ENCODE assay signal across 13 cellular contexts in the genomic region with DNA sequence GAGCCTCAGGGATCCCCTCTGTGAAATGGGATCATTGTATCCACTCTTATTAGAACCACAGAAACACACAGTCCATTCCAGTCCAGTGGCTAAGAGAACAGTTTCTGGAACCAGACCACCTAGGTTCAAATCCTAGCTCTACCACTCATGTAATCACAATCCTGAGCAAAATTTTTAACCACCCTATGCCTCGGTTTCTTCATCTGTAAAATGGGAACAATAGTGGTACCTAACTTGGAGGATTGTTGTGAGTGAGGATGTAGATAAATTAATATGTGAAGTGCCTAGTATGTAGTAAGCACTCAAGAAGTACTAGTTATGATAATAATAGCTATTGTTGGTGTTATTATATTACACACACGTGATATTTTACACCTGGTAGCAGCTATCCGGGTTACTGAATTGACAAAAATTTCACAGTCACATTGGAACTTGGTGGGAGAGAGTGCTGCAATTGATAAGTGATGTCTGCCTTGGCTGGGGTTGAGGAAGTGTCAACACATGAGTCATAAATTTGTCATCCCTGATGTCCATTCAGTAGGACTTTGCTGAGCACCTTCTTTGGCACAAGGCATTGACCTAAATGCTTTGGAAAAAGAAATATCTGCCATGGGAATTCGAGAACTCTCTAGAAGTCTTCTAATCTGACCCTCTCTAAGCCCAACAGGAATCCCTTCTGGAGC.
DNase-seq lines count a peak whose midpoint lies in the region; ATAC-seq and TF ChIP-seq lines count a peak whose summit lies in the region.
"Had no signal": no experiment of that assay in that cellular context is flagged by ENCODE, and none has a peak within 500 bp of the region (broad histone marks: within the 10 kb centered on the region; RNA-seq: fewer than 3 reads in every experiment).

No MANE protein-coding gene starts in this region.

- in situ Hi-C loops in astrocyte of the spinal cord (cut with HindIII; ENCODE audit: low sequenced_read_pairs), result no loop called here

- H3K27ac ChIP-seq in GM23338 (ENCODE audit: low read depth) (no peak overlapping the region), upper lobe of left lung (no peak overlapping the region)

- H3K27me3 ChIP-seq in GM23338 (ENCODE audit: insufficient read depth) (no peaks in the 10 kb centered on the region), upper lobe of left lung (no peaks in the 10 kb centered on the region)

- H3K27me3 Mint-ChIP-seq in GM23338 (ENCODE audit: insufficient read depth, low read depth, poor library complexity), result peaks cover 16% of the 10 kb centered on the region

- H3K4me1 Mint-ChIP-seq in GM23338, result peaks cover 34% of the 10 kb centered on the region

- no peaks in the 10 kb centered on the region for H3F3A ChIP-seq in GM23338 (replicated peaks; ENCODE audit: low read depth)

- H3K4me1 ChIP-seq in GM23338 (ENCODE audit: insufficient read depth) (peaks cover 16% of the 10 kb centered on the region), upper lobe of left lung (no peaks in the 10 kb centered on the region)

- ATAC-seq in GM23338 (no peak), GM18870 (IDR thresholded peaks at IDR 0.05; ENCODE audit: unreplicated experiment) (no peak), upper lobe of left lung (ENCODE audit: low FRiP score in 2 of 2) (no peak)

- H3K4me2 ChIP-seq in GM23338, result no peak overlapping the region

- peak; percentile 50 for DNase-seq in AG20443 (ENCODE audit: low spot score)
- DNase-seq in HuH-7.5 (ENCODE audit: low spot score), result peak; percentile 54
- peak; percentile 64 for DNase-seq in astrocyte of the spinal cord (ENCODE audit: low read depth, low spot score)
- DNase-seq in kidney glomerular epithelial cell (lab: John Stamatoyannopoulos, UW), result peak; percentile 24
- no peak for DNase-seq in activated CD4-positive, alpha-beta T cell treated with anti-CD3 and anti-CD28 coated beads, Interleukin-2, amount 50 U/mL, for 1 hour
- no peak for DNase-seq in GM23338 (ENCODE audit: low spot score)
- no peak for DNase-seq in upper lobe of left lung
- DNase-seq: activated CD4-positive, CD25-positive, alpha-beta regulatory T cell; activated naive CD4-positive, alpha-beta T cell treated with Interleukin-2 at 50 U/mL for 16 hours; NCI-H774; stimulated activated CD4-positive, alpha-beta T cell treated with anti-CD3 and anti-CD28 coated beads, Interleukin-1b, Interleukin-23, amount 100 ng/mL, for 48 hours had no signal

- no peaks in the 10 kb centered on the region for H3K9me3 Mint-ChIP-seq in GM23338

- no peaks in the 10 kb centered on the region for H3K79me2 ChIP-seq in GM23338 (replicated peaks; ENCODE audit: insufficient read depth)

- no peaks in the 10 kb centered on the region for H3K9me3 ChIP-seq in upper lobe of left lung
- H3K9me3 ChIP-seq: thoracic aorta had no signal

- 84 to 86% methylated on average over 4 of the region's 4 CpGs for WGBS in upper lobe of left lung, 2 donors

- peaks cover 3% of the 10 kb centered on the region; the same call in 1 of the 2 replicates for H4K20me1 ChIP-seq in GM23338 (replicated peaks; ENCODE audit: insufficient read depth)

- no peak overlapping the region; the same call in 1 of the 2 replicates for H3K27ac Mint-ChIP-seq in GM23338

- no peak overlapping the region for H3K4me3 ChIP-seq in astrocyte of the spinal cord (ENCODE audit: low read depth, low read length)
- no peak overlapping the region for H3K4me3 ChIP-seq in GM23338
- no peak overlapping the region for H3K4me3 ChIP-seq in upper lobe of left lung
- H3K4me3 ChIP-seq: thoracic aorta had no signal

- TF ChIP-seq CTCF in astrocyte of the spinal cord (IDR thresholded peaks at IDR 0.05; ENCODE audit: low read depth, low read length) (no peak), GM23338 (conservative IDR thresholded peaks at IDR 0.05; ENCODE audit: low read depth in 2 of 2) (no peak), upper lobe of left lung (IDR thresholded peaks at IDR 0.05) (no peak)

- no peak for TF ChIP-seq POLR2A in upper lobe of left lung (IDR thresholded peaks at IDR 0.05)

- H3K36me3 ChIP-seq in GM23338 (ENCODE audit: insufficient read depth) (no peaks in the 10 kb centered on the region), upper lobe of left lung (no peaks in the 10 kb centered on the region)

- no peaks in the 10 kb centered on the region; the same call in 2 of the 3 replicates for H3K36me3 Mint-ChIP-seq in GM23338 (ENCODE audit: low read depth)

- no peak overlapping the region for H3K4me3 Mint-ChIP-seq in GM23338

- no peak for TF ChIP-seq EP300 in upper lobe of left lung (IDR thresholded peaks at IDR 0.05)

- no peak overlapping the region for H2AFZ ChIP-seq in GM23338

- no peaks in the 10 kb centered on the region for H3K9me2 ChIP-seq in GM23338 (ENCODE audit: insufficient read depth)

TF ChIP-seq in GM23338, 12 proteins besides CTCF, POLR2A, EP300 and RAD21 (continues in another document):
- no peak for TF ChIP-seq CREB1 (CRISPR knock-in tag; IDR thresholded peaks at IDR 0.05; ENCODE audit: low read depth)
- no peak for TF ChIP-seq POLR2AphosphoS5 (IDR thresholded peaks at IDR 0.05; ENCODE audit: low read depth)
- TF ChIP-seq JUNB (IDR thresholded peaks at IDR 0.05; ENCODE audit: unreplicated experiment), result no peak
- TF ChIP-seq, protein P1, sequence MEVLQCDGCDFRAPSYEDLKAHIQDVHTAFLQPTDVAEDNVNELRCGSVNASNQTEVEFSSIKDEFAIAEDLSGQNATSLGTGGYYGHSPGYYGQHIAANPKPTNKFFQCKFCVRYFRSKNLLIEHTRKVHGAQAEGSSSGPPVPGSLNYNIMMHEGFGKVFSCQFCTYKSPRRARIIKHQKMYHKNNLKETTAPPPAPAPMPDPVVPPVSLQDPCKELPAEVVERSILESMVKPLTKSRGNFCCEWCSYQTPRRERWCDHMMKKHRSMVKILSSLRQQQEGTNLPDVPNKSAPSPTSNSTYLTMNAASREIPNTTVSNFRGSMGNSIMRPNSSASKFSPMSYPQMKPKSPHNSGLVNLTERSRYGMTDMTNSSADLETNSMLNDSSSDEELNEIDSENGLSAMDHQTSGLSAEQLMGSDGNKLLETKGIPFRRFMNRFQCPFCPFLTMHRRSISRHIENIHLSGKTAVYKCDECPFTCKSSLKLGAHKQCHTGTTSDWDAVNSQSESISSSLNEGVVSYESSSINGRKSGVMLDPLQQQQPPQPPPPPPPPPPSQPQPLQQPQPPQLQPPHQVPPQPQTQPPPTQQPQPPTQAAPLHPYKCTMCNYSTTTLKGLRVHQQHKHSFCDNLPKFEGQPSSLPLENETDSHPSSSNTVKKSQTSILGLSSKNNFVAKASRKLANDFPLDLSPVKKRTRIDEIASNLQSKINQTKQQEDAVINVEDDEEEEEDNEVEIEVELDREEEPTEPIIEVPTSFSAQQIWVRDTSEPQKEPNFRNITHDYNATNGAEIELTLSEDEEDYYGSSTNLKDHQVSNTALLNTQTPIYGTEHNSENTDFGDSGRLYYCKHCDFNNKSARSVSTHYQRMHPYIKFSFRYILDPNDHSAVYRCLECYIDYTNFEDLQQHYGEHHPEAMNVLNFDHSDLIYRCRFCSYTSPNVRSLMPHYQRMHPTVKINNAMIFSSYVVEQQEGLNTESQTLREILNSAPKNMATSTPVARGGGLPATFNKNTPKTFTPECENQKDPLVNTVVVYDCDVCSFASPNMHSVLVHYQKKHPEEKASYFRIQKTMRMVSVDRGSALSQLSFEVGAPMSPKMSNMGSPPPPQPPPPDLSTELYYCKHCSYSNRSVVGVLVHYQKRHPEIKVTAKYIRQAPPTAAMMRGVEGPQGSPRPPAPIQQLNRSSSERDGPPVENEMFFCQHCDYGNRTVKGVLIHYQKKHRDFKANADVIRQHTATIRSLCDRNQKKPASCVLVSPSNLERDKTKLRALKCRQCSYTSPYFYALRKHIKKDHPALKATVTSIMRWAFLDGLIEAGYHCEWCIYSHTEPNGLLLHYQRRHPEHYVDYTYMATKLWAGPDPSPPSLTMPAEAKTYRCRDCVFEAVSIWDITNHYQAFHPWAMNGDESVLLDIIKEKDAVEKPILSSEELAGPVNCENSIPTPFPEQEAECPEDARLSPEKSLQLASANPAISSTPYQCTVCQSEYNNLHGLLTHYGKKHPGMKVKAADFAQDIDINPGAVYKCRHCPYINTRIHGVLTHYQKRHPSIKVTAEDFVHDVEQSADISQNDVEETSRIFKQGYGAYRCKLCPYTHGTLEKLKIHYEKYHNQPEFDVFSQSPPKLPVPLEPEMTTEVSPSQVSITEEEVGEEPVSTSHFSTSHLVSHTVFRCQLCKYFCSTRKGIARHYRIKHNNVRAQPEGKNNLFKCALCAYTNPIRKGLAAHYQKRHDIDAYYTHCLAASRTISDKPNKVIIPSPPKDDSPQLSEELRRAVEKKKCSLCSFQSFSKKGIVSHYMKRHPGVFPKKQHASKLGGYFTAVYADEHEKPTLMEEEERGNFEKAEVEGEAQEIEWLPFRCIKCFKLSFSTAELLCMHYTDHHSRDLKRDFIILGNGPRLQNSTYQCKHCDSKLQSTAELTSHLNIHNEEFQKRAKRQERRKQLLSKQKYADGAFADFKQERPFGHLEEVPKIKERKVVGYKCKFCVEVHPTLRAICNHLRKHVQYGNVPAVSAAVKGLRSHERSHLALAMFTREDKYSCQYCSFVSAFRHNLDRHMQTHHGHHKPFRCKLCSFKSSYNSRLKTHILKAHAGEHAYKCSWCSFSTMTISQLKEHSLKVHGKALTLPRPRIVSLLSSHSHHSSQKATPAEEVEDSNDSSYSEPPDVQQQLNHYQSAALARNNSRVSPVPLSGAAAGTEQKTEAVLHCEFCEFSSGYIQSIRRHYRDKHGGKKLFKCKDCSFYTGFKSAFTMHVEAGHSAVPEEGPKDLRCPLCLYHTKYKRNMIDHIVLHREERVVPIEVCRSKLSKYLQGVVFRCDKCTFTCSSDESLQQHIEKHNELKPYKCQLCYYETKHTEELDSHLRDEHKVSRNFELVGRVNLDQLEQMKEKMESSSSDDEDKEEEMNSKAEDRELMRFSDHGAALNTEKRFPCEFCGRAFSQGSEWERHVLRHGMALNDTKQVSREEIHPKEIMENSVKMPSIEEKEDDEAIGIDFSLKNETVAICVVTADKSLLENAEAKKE (CRISPR knock-in tag; IDR thresholded peaks at IDR 0.05), result no peak

Comparison
In these comparisons a context has a peak if more than half of its experiments do, and no peak if none do; other contexts are left out.
1. DNase-seq: peak in AG20443 (single experiment), HuH-7.5 (single experiment), astrocyte of the spinal cord (single experiment) and kidney glomerular epithelial cell (single experiment); none in activated CD4-positive, alpha-beta T cell treated with anti-CD3 and anti-CD28 coated beads, Interleukin-2, amount 50 U/mL, for 1 hour (single experiment), GM23338 (single experiment) and upper lobe of left lung (0 of 2).